Comparison of ENCODE assay signal across 9 cellular contexts in the genomic region with DNA sequence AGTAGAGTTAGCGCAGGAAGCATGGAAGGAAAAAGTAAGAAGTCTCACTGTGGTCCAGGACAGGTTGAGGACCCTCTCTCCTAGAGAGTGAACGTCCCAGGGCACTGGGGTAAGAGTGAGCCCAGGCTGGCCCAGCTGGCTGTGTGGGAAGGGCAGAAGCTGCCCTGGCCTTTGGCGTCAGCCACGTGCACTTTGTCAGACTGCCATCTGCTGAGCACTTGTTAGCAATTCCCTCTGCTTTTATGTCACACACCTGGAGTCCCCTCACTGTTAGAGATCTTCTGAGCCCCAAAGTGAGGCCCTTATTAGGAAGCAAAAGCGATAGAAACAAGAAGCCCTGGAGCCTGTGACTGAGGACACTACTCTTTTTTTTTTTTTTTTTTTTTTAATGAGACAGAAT.
DNase-seq lines count a peak whose midpoint lies in the region; ATAC-seq, FAIRE-seq and TF ChIP-seq lines count a peak whose summit lies in the region.
"Had no signal": no experiment of that assay in that cellular context is flagged by ENCODE, and none has a peak within 500 bp of the region (broad histone marks: within the 10 kb centered on the region; RNA-seq: fewer than 3 reads in every experiment).

No MANE protein-coding gene starts in this region.

- no peaks in the 10 kb centered on the region for H3K4me1 ChIP-seq in Loucy (ENCODE audit: insufficient read depth, low read length, poor library complexity, severe bottlenecking)
- peaks cover 4% of the 10 kb centered on the region for H3K4me1 ChIP-seq in lower lobe of right lung

- H3K27ac Mint-ChIP-seq in T-helper 17 cell, result peak overlapping the region; percentile 69

- H3F3A ChIP-seq in Loucy (ENCODE audit: low read depth), result no peaks in the 10 kb centered on the region

- H2AFZ ChIP-seq in Loucy (ENCODE audit: low read length), result no peak overlapping the region
- H2AFZ ChIP-seq: GM23248 had no signal

- no peak overlapping the region for H3K9ac ChIP-seq in Loucy (ENCODE audit: low read depth, low read length, poor library complexity, severe bottlenecking)
- H3K9ac ChIP-seq: GM23248 had no signal

- intact Hi-C loops in lower lobe of right lung (cut with DNase I), result no loop called here

- H3K4me1 Mint-ChIP-seq in T-helper 17 cell, result peaks cover 21% of the 10 kb centered on the region

- peak; percentile 15 for TF ChIP-seq CTCF in GM12865 (IDR thresholded peaks at IDR 0.05; ENCODE audit: insufficient read depth, low read depth, low read length, missing control alignments)
- peak; percentile 59 for TF ChIP-seq CTCF in Loucy (conservative IDR thresholded peaks at IDR 0.05; ENCODE audit: low read length)
- peak; percentile 26 for TF ChIP-seq CTCF in lower lobe of right lung (IDR thresholded peaks at IDR 0.05)

- no peaks in the 10 kb centered on the region for H3K36me3 Mint-ChIP-seq in T-helper 17 cell (ENCODE audit: low read depth)

- H4K20me1 ChIP-seq in Loucy (ENCODE audit: insufficient read depth, low read length, poor library complexity, severe bottlenecking), result no peaks in the 10 kb centered on the region

- H3K27ac ChIP-seq in lower lobe of right lung, result no peak overlapping the region
- H3K27ac ChIP-seq: GM23248 had no signal

- H3K27me3 ChIP-seq in Loucy (ENCODE audit: insufficient read depth, low read length, poor library complexity, severe bottlenecking) (no peaks in the 10 kb centered on the region), lower lobe of right lung (ENCODE audit: low read depth) (no peaks in the 10 kb centered on the region)

- no peak overlapping the region for H3K4me3 ChIP-seq in GM12865 (ENCODE audit: low read depth, low read length)
- H3K4me3 ChIP-seq in Loucy (ENCODE audit: low read length, poor library complexity, severe bottlenecking), result no peak overlapping the region
- no peak overlapping the region for H3K4me3 ChIP-seq in lower lobe of right lung
- H3K4me3 ChIP-seq: GM23248 had no signal

- no peak overlapping the region for H3K4me2 ChIP-seq in Loucy (ENCODE audit: low read depth, low read length, poor library complexity, severe bottlenecking)

- no peaks in the 10 kb centered on the region for H3K27me3 Mint-ChIP-seq in T-helper 17 cell

- H3K9me3 ChIP-seq in Loucy (ENCODE audit: insufficient read depth, low read depth, low read length) (no peaks in the 10 kb centered on the region), T-helper 17 cell (ENCODE audit: control insufficient read depth, low read length, poor library complexity, severe bottlenecking) (no peaks in the 10 kb centered on the region), lower lobe of right lung (no peaks in the 10 kb centered on the region)

- no peak for FAIRE-seq in frontal cortex (lab: Jason Lieb, UNC)

- peak; percentile 55 for DNase-seq in GM12865 (ENCODE audit: low read depth)
- DNase-seq in T-helper 17 cell, result no peak
- DNase-seq in lower lobe of right lung, result peak; percentile 62
- no peak for DNase-seq in NCI-H2227 (lab: John Stamatoyannopoulos, UW; ENCODE audit: unreplicated experiment)
- DNase-seq in frontal cortex (ENCODE audit: low spot score in 2 of 2), result no peak
- DNase-seq: GM23248 had no signal

- H3K9me2 ChIP-seq in Loucy (replicated peaks; ENCODE audit: low read depth, low read length), result no peaks in the 10 kb centered on the region

- ATAC-seq in T-helper 17 cell, result no peak
- ATAC-seq in lower lobe of right lung, result peak; percentile 75 to 90
- ATAC-seq in HG03039 (IDR thresholded peaks at IDR 0.05; ENCODE audit: unreplicated experiment), result no peak
- no peak for ATAC-seq in GM18519 (IDR thresholded peaks at IDR 0.05; ENCODE audit: low FRiP score, unreplicated experiment)

- H3K36me3 ChIP-seq in Loucy (ENCODE audit: insufficient read depth, low read length) (no peaks in the 10 kb centered on the region), lower lobe of right lung (no peaks in the 10 kb centered on the region)

- peak overlapping the region; percentile 21 for H3K4me3 Mint-ChIP-seq in T-helper 17 cell

- no peaks in the 10 kb centered on the region for H3K79me2 ChIP-seq in Loucy (ENCODE audit: insufficient read depth, low read length)

Comparison
In these comparisons a context has a peak if more than half of its experiments do, and no peak if none do; other contexts are left out.
1. DNase-seq: peak in GM12865 (single experiment) and lower lobe of right lung (single experiment); none in T-helper 17 cell (0 of 3), NCI-H2227 (single experiment) and frontal cortex (0 of 2).
2. ATAC-seq: peak in lower lobe of right lung (2 of 2); none in T-helper 17 cell (single experiment), HG03039 (single experiment) and GM18519 (single experiment).
3. Peak in every context shown above with its lines, with median percentiles within 50 percentile points of each other: CTCF ChIP-seq.